Comparison of ENCODE assay signal across 1 cellular context in genomic region chr18:24426398-24427294, GRCh38.
A peak's percentile ranks its signal among the peaks of the same experiment; 100 is the strongest.
TF ChIP-seq lines count a peak whose summit lies in the region.

TSS of gene IMPACT (plus strand) at chr18:24426670. CDS start at chr18:24426757, 87 bp downstream.

TF ChIP-seq in HepG2, 621 proteins besides CTCF, POLR2A, EP300 and RAD21 (continued from another document and continues in another):
- TF ChIP-seq ELK4 (CRISPR knock-in tag; IDR thresholded peaks at IDR 0.05; ENCODE audit: borderline replicate concordance) (no peak), ZFP82 (CRISPR knock-in tag; IDR thresholded peaks at IDR 0.05; ENCODE audit: borderline replicate concordance) (0 out of 2 replicates have a peak, but pooled peaks have one; percentile 45), RARG (CRISPR knock-in tag; IDR thresholded peaks at IDR 0.05; ENCODE audit: low read depth) (no peak), MTA1 (CRISPR knock-in tag; IDR thresholded peaks at IDR 0.05; ENCODE audit: borderline replicate concordance) (peak; percentile 41; the same call in 1 of the 2 replicates), CREBL2 (CRISPR knock-in tag; IDR thresholded peaks at IDR 0.05; ENCODE audit: borderline replicate concordance) (no peak), HCFC1 (IDR thresholded peaks at IDR 0.05; ENCODE audit: low read depth, low read length) (peak; percentile 27; the same call in 1 of the 2 replicates), NFAT5 (CRISPR knock-in tag; IDR thresholded peaks at IDR 0.05) (peak; percentile 22; the same call in 1 of the 2 replicates), ZNF788 (CRISPR knock-in tag; IDR thresholded peaks at IDR 0.05; ENCODE audit: borderline replicate concordance) (no peak), ZNF678 (CRISPR knock-in tag; IDR thresholded peaks at IDR 0.05) (peak; percentile 43; the same call in 1 of the 2 replicates), TBX2 (CRISPR knock-in tag; IDR thresholded peaks at IDR 0.05; ENCODE audit: borderline replicate concordance) (peak; percentile 51), GABPB1 (CRISPR knock-in tag; IDR thresholded peaks at IDR 0.05) (peak; percentile 96), PHF8 (CRISPR knock-in tag; IDR thresholded peaks at IDR 0.05) (peak; percentile 72), NFATC3 (CRISPR knock-in tag; IDR thresholded peaks at IDR 0.05) (no peak), IRF2 (CRISPR knock-in tag; IDR thresholded peaks at IDR 0.05) (peak; percentile 40; the same call in 1 of the 2 replicates), ZNF720 (CRISPR knock-in tag; IDR thresholded peaks at IDR 0.05) (no peak), ZBTB40 (IDR thresholded peaks at IDR 0.05) (peak; percentile 37; the same call in 1 of the 2 replicates), ZBTB40 (CRISPR knock-in tag; IDR thresholded peaks at IDR 0.05) (no peak; the same call in 1 of the 2 replicates), AFF4 (CRISPR knock-in tag; IDR thresholded peaks at IDR 0.05) (no peak), HOXA3 (CRISPR knock-in tag; IDR thresholded peaks at IDR 0.05) (peak; percentile 59), ZFY (CRISPR knock-in tag; IDR thresholded peaks at IDR 0.05) (peak; percentile 82), DMAP1 (CRISPR knock-in tag; IDR thresholded peaks at IDR 0.05) (peak; percentile 81), THAP11 (CRISPR knock-in tag; IDR thresholded peaks at IDR 0.05) (peak; percentile 73), RBFOX2 (IDR thresholded peaks at IDR 0.05; ENCODE audit: low read depth, low read length) (peak; percentile 93), ZNF431 (CRISPR knock-in tag; IDR thresholded peaks at IDR 0.05; ENCODE audit: borderline replicate concordance, low read depth) (peak; percentile 27; the same call in 1 of the 2 replicates), ZBTB42 (CRISPR knock-in tag; IDR thresholded peaks at IDR 0.05) (no peak), ZNF780A (CRISPR knock-in tag; IDR thresholded peaks at IDR 0.05) (no peak), REPIN1 (CRISPR knock-in tag; IDR thresholded peaks at IDR 0.05; ENCODE audit: borderline replicate concordance, low read depth) (peak; percentile 67; the same call in 1 of the 2 replicates), ZNF782 (CRISPR knock-in tag; IDR thresholded peaks at IDR 0.05; ENCODE audit: borderline replicate concordance) (peak; percentile 78; the same call in 1 of the 2 replicates)
- TF ChIP-seq, protein P1, sequence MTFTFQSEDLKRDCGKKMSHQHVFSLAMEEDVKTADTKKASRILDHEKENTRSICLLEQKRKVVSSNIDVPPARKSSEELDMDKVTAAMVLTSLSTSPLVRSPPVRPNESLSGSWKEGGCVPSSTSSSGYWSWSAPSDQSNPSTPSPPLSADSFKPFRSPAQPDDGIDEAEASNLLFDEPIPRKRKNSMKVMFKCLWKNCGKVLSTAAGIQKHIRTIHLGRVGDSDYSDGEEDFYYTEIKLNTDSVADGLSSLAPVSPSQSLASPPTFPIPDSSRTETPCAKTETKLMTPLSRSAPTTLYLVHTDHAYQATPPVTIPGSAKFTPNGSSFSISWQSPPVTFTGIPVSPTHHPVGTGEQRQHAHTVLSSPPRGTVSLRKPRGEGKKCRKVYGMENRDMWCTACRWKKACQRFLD (CRISPR knock-in tag; IDR thresholded peaks at IDR 0.05; ENCODE audit: borderline replicate concordance) = 0 out of 2 replicates have a peak, but pooled peaks have one; percentile 38
- TF ChIP-seq, protein P2, sequence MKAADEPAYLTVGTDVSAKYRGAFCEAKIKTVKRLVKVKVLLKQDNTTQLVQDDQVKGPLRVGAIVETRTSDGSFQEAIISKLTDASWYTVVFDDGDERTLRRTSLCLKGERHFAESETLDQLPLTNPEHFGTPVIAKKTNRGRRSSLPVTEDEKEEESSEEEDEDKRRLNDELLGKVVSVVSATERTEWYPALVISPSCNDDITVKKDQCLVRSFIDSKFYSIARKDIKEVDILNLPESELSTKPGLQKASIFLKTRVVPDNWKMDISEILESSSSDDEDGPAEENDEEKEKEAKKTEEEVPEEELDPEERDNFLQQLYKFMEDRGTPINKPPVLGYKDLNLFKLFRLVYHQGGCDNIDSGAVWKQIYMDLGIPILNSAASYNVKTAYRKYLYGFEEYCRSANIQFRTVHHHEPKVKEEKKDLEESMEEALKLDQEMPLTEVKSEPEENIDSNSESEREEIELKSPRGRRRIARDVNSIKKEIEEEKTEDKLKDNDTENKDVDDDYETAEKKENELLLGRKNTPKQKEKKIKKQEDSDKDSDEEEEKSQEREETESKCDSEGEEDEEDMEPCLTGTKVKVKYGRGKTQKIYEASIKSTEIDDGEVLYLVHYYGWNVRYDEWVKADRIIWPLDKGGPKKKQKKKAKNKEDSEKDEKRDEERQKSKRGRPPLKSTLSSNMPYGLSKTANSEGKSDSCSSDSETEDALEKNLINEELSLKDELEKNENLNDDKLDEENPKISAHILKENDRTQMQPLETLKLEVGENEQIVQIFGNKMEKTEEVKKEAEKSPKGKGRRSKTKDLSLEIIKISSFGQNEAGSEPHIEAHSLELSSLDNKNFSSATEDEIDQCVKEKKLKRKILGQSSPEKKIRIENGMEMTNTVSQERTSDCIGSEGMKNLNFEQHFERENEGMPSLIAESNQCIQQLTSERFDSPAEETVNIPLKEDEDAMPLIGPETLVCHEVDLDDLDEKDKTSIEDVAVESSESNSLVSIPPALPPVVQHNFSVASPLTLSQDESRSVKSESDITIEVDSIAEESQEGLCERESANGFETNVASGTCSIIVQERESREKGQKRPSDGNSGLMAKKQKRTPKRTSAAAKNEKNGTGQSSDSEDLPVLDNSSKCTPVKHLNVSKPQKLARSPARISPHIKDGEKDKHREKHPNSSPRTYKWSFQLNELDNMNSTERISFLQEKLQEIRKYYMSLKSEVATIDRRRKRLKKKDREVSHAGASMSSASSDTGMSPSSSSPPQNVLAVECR (CRISPR knock-in tag; IDR thresholded peaks at IDR 0.05; ENCODE audit: borderline replicate concordance) = peak; percentile 56; the same call in 1 of the 2 replicates
